In genomic region chr2:204853905-204854304, GRCh38 we compare ENCODE assay signal across 31 cellular contexts.
"Had no signal": no experiment of that assay in that cellular context is flagged by ENCODE, and none has a peak within 500 bp of the region (broad histone marks: within the 10 kb centered on the region; RNA-seq: fewer than 3 reads in every experiment).

No MANE protein-coding gene starts in this region.

- H3K9me3 Mint-ChIP-seq: activated CD4-positive, alpha-beta memory T cell treated with anti-CD3 and anti-CD28 coated beads for 36 hours; activated CD4-positive, alpha-beta T cell treated with anti-CD3 and anti-CD28 coated beads, Interleukin-2, amount 10 ng/mL, durations not matched to agents 24 days and 14 days; activated naive CD4-positive, alpha-beta T cell treated with anti-CD3 and anti-CD28 coated beads for 36 hours; activated naive CD8-positive, alpha-beta T cell treated with anti-CD3 and anti-CD28 coated beads, Interleukin-2, amount 50 U/mL, for 24 hours; activated T-helper 1 cell treated with anti-CD3 and anti-CD28 coated beads, Interleukin-12 subunit alpha, Interleukin-12 subunit beta, Interleukin-2, Interleukin-4 antibody, amounts not matched to agents 30 ng/mL and 10 ng/mL and 1 ng/mL, durations not matched to agents 14 hours and 24 hours and 36 hours; activated T-helper 2 cell treated with anti-CD3 and anti-CD28 coated beads, Interferon-gamma antibody, Interleukin-2, Interleukin-4, amounts not matched to agents 10 μg/mL and 5 μg/mL and 100 μg/mL, durations not matched to agents 14 hours and 24 hours and 36 hours had no signal

- H3K27ac ChIP-seq: adrenal gland, body of pancreas, breast epithelium, cardiac muscle cell, colonic mucosa, epithelial cell of prostate, foreskin keratinocyte, gastrocnemius medialis had no signal

- H3K9me3 ChIP-seq: adrenal gland, body of pancreas, breast epithelium, colonic mucosa, gastrocnemius medialis had no signal

- H3K36me3 Mint-ChIP-seq: activated CD4-positive, alpha-beta memory T cell treated with anti-CD3 and anti-CD28 coated beads for 36 hours; activated CD8-positive, alpha-beta memory T cell treated with anti-CD3 and anti-CD28 coated beads, Interleukin-2, amount 10 ng/mL, durations not matched to agents 7 days and 5 days; activated naive CD8-positive, alpha-beta T cell treated with anti-CD3 and anti-CD28 coated beads for 36 hours had no signal

- ATAC-seq: activated CD4-positive, alpha-beta T cell treated with anti-CD3 and anti-CD28 coated beads for 36 hours; activated CD8-positive, alpha-beta memory T cell treated with anti-CD3 and anti-CD28 coated beads, Interleukin-2, amount 10 ng/mL, durations not matched to agents 7 days and 5 days; activated CD8-positive, alpha-beta T cell treated with anti-CD3 and anti-CD28 coated beads, Interleukin-2, amount 10 ng/mL, durations not matched to agents 7 days and 5 days; activated naive CD8-positive, alpha-beta T cell treated with anti-CD3 and anti-CD28 coated beads, Interleukin-2, amount 50 U/mL, for 24 hours; body of pancreas; foreskin keratinocyte; gastrocnemius medialis had no signal

- H3K4me1 Mint-ChIP-seq: activated CD4-positive, alpha-beta T cell treated with anti-CD3 and anti-CD28 coated beads for 36 hours; activated CD4-positive, alpha-beta T cell treated with anti-CD3 and anti-CD28 coated beads, Interleukin-2, amount 10 ng/mL, durations not matched to agents 24 days and 14 days; activated CD8-positive, alpha-beta memory T cell treated with anti-CD3 and anti-CD28 coated beads, Interleukin-2, amount 10 ng/mL, durations not matched to agents 7 days and 5 days; activated naive CD4-positive, alpha-beta T cell treated with anti-CD3 and anti-CD28 coated beads, Interleukin-2, amount 50 U/mL, for 24 hours; activated naive CD8-positive, alpha-beta T cell treated with anti-CD3 and anti-CD28 coated beads for 36 hours; activated naive CD8-positive, alpha-beta T cell treated with anti-CD3 and anti-CD28 coated beads, Interleukin-2, amount 50 U/mL, for 24 hours had no signal

- H3K27me3 ChIP-seq: adrenal gland, body of pancreas, breast epithelium, cardiac muscle cell, colonic mucosa, foreskin keratinocyte, gastrocnemius medialis had no signal

- H3K4me1 ChIP-seq: adrenal gland, body of pancreas, breast epithelium, colonic mucosa had no signal

- H3K27me3 Mint-ChIP-seq: activated CD4-positive, alpha-beta memory T cell treated with anti-CD3 and anti-CD28 coated beads for 36 hours; activated CD8-positive, alpha-beta memory T cell treated with anti-CD3 and anti-CD28 coated beads, Interleukin-2, amount 10 ng/mL, durations not matched to agents 7 days and 5 days; activated naive CD4-positive, alpha-beta T cell treated with anti-CD3 and anti-CD28 coated beads, Interleukin-2, amount 50 U/mL, for 24 hours had no signal

- H3K27ac Mint-ChIP-seq: activated CD4-positive, alpha-beta memory T cell treated with anti-CD3 and anti-CD28 coated beads for 36 hours; activated CD4-positive, alpha-beta T cell treated with anti-CD3 and anti-CD28 coated beads for 36 hours; activated CD4-positive, alpha-beta T cell treated with anti-CD3 and anti-CD28 coated beads, Interleukin-2, amount 10 ng/mL, durations not matched to agents 24 days and 14 days; activated CD8-positive, alpha-beta memory T cell treated with anti-CD3 and anti-CD28 coated beads, Interleukin-2, amount 10 ng/mL, durations not matched to agents 7 days and 5 days; activated CD8-positive, alpha-beta T cell treated with anti-CD3 and anti-CD28 coated beads, Interleukin-2, amount 10 ng/mL, durations not matched to agents 7 days and 5 days; activated naive CD4-positive, alpha-beta T cell treated with anti-CD3 and anti-CD28 coated beads for 36 hours; activated naive CD4-positive, alpha-beta T cell treated with anti-CD3 and anti-CD28 coated beads, Interleukin-2, amount 50 U/mL, for 24 hours; activated naive CD8-positive, alpha-beta T cell treated with anti-CD3 and anti-CD28 coated beads for 36 hours; activated naive CD8-positive, alpha-beta T cell treated with anti-CD3 and anti-CD28 coated beads, Interleukin-2, amount 50 U/mL, for 24 hours; activated T-helper 1 cell treated with anti-CD3 and anti-CD28 coated beads, Interleukin-12 subunit alpha, Interleukin-12 subunit beta, Interleukin-2, Interleukin-4 antibody, amounts not matched to agents 30 ng/mL and 10 ng/mL and 1 ng/mL, durations not matched to agents 14 hours and 24 hours and 36 hours; activated T-helper 2 cell treated with anti-CD3 and anti-CD28 coated beads, Interferon-gamma antibody, Interleukin-2, Interleukin-4, amounts not matched to agents 10 μg/mL and 5 μg/mL and 100 μg/mL, durations not matched to agents 14 hours and 24 hours and 36 hours had no signal

- H3K4me3 Mint-ChIP-seq: activated CD4-positive, alpha-beta memory T cell treated with anti-CD3 and anti-CD28 coated beads for 36 hours; activated CD4-positive, alpha-beta T cell treated with anti-CD3 and anti-CD28 coated beads for 36 hours; activated CD4-positive, alpha-beta T cell treated with anti-CD3 and anti-CD28 coated beads, Interleukin-2, amount 10 ng/mL, durations not matched to agents 24 days and 14 days; activated CD8-positive, alpha-beta memory T cell treated with anti-CD3 and anti-CD28 coated beads, Interleukin-2, amount 10 ng/mL, durations not matched to agents 7 days and 5 days; activated CD8-positive, alpha-beta T cell treated with anti-CD3 and anti-CD28 coated beads, Interleukin-2, amount 10 ng/mL, durations not matched to agents 7 days and 5 days; activated naive CD4-positive, alpha-beta T cell treated with anti-CD3 and anti-CD28 coated beads for 36 hours; activated naive CD4-positive, alpha-beta T cell treated with anti-CD3 and anti-CD28 coated beads, Interleukin-2, amount 50 U/mL, for 24 hours; activated naive CD8-positive, alpha-beta T cell treated with anti-CD3 and anti-CD28 coated beads for 36 hours; activated naive CD8-positive, alpha-beta T cell treated with anti-CD3 and anti-CD28 coated beads, Interleukin-2, amount 50 U/mL, for 24 hours; activated T-helper 1 cell treated with anti-CD3 and anti-CD28 coated beads, Interleukin-12 subunit alpha, Interleukin-12 subunit beta, Interleukin-2, Interleukin-4 antibody, amounts not matched to agents 30 ng/mL and 10 ng/mL and 1 ng/mL, durations not matched to agents 14 hours and 24 hours and 36 hours had no signal

- DNase-seq: activated CD4-positive, alpha-beta memory T cell treated with anti-CD3 and anti-CD28 coated beads for 36 hours; activated CD4-positive, alpha-beta T cell treated with anti-CD3 and anti-CD28 coated beads for 36 hours; activated CD4-positive, alpha-beta T cell treated with anti-CD3 and anti-CD28 coated beads, Interleukin-2, amount 10 ng/mL, durations not matched to agents 24 days and 14 days; activated CD4-positive, CD25-positive, alpha-beta regulatory T cell; activated CD4-positive, CD25-positive, alpha-beta regulatory T cell treated with anti-CD3 and anti-CD28 coated beads, Interleukin-2, amount 50 U/mL, for 72 hours; activated CD8-positive, alpha-beta memory T cell treated with anti-CD3 and anti-CD28 coated beads, Interleukin-2, amount 10 ng/mL, durations not matched to agents 7 days and 5 days; activated CD8-positive, alpha-beta memory T cell treated with anti-CD3 and anti-CD28 coated beads, Interleukin-2, amount 50 U/mL, for 4 hours; activated CD8-positive, alpha-beta T cell treated with anti-CD3 and anti-CD28 coated beads, Interleukin-2, amount 10 ng/mL, durations not matched to agents 7 days and 5 days; activated effector memory CD4-positive, alpha-beta T cell treated with anti-CD3 and anti-CD28 coated beads, Interleukin-2, amount 50 U/mL, for 16 hours; activated naive CD4-positive, alpha-beta T cell treated with anti-CD3 and anti-CD28 coated beads for 36 hours; activated naive CD8-positive, alpha-beta T cell treated with anti-CD3 and anti-CD28 coated beads for 36 hours; activated naive CD8-positive, alpha-beta T cell treated with anti-CD3 and anti-CD28 coated beads, Interleukin-2, amount 50 U/mL, for 24 hours; activated T-cell treated with anti-CD3 and anti-CD28 coated beads, Interleukin-2, amount 50 U/mL, for 1 hour; activated T-cell treated with anti-CD3 and anti-CD28 coated beads, Interleukin-2, amount 50 U/mL, for 48 hours; adrenal gland; amygdala; aorta; body of pancreas; central memory CD4-positive, alpha-beta T cell; cerebellar nuclear complex; colonic mucosa; effector CD8-positive, alpha-beta T cell; foreskin keratinocyte; gastrocnemius medialis; T-helper 2 cell had no signal

- H3K4me3 ChIP-seq: adrenal gland, body of pancreas, breast epithelium, cardiac muscle cell, colonic mucosa, gastrocnemius medialis had no signal

- H3K36me3 ChIP-seq: adrenal gland, breast epithelium, cardiac muscle cell, colonic mucosa, gastrocnemius medialis had no signal
